Comparison of ENCODE assay signal across 1 cellular context in genomic region chr11:68211546-68211945, GRCh38.
TF ChIP-seq lines count a peak whose summit lies in the region.

No MANE protein-coding gene starts in this region.

TF ChIP-seq in H1, 55 proteins besides CTCF, POLR2A, EP300 and RAD21:
- no peak for TF ChIP-seq CHD7 (IDR thresholded peaks at IDR 0.05; ENCODE audit: insufficient replicate concordance, low read length)
- no peak for TF ChIP-seq GABPA (IDR thresholded peaks at IDR 0.05; ENCODE audit: borderline replicate concordance, insufficient read depth, low read length)
- TF ChIP-seq KDM1A (IDR thresholded peaks at IDR 0.05; ENCODE audit: borderline replicate concordance, low read length) = no peak
- no peak for TF ChIP-seq JUN (IDR thresholded peaks at IDR 0.05; ENCODE audit: low read depth, low read length)
- TF ChIP-seq CHD2 (IDR thresholded peaks at IDR 0.05; ENCODE audit: low read length) = no peak
- TF ChIP-seq JUND (IDR thresholded peaks at IDR 0.05; ENCODE audit: low read length) = no peak
- TF ChIP-seq SP1 (IDR thresholded peaks at IDR 0.05; ENCODE audit: low read depth, low read length) = no peak
- no peak for TF ChIP-seq CBX8 (IDR thresholded peaks at IDR 0.05; ENCODE audit: borderline replicate concordance, low read depth, low read length)
- no peak for TF ChIP-seq MAX (IDR thresholded peaks at IDR 0.05)
- no peak for TF ChIP-seq HDAC2 (IDR thresholded peaks at IDR 0.05; ENCODE audit: borderline replicate concordance in 1 of 2, low read depth in 2 of 2, low read length in 2 of 2)
- TF ChIP-seq BCL11A (IDR thresholded peaks at IDR 0.05; ENCODE audit: low read depth in 2 of 2, low read length in 2 of 2) = no peak
- no peak for TF ChIP-seq CHD1 (IDR thresholded peaks at IDR 0.05; ENCODE audit: low read depth, low read length)
- no peak for TF ChIP-seq SP2 (IDR thresholded peaks at IDR 0.05; ENCODE audit: low read length)
- no peak for TF ChIP-seq SP4 (IDR thresholded peaks at IDR 0.05; ENCODE audit: low read length)
- TF ChIP-seq SIRT6 (IDR thresholded peaks at IDR 0.05; ENCODE audit: low read length) = no peak
- no peak for TF ChIP-seq MAFK (IDR thresholded peaks at IDR 0.05; ENCODE audit: low read depth, low read length)
- no peak for TF ChIP-seq NANOG (IDR thresholded peaks at IDR 0.05; ENCODE audit: insufficient read depth, low read depth, low read length, poor library complexity, severe bottlenecking)
- no peak for TF ChIP-seq ZNF274 (IDR thresholded peaks at IDR 0.05; ENCODE audit: borderline replicate concordance, extremely low read depth, low read length)
- TF ChIP-seq TEAD4 (IDR thresholded peaks at IDR 0.05; ENCODE audit: low read depth, low read length) = no peak
- no peak for TF ChIP-seq GTF2F1 (IDR thresholded peaks at IDR 0.05; ENCODE audit: borderline replicate concordance, low read depth, low read length)
